14 cellular contexts compared by ENCODE assay signal in genomic region chr17:41772218-41772585, GRCh38. TPM values are rescaled to one million over a fixed set of nuclear protein-coding genes. Genes with fewer than 3 reads are reported as not detected.
DNase-seq lines count a peak whose midpoint lies in the region; ATAC-seq, FAIRE-seq and TF ChIP-seq lines count a peak whose summit lies in the region.
"Had no signal": no experiment of that assay in that cellular context is flagged by ENCODE, and none has a peak within 500 bp of the region (broad histone marks: within the 10 kb centered on the region; RNA-seq: fewer than 3 reads in every experiment).

No MANE protein-coding gene starts in this region.

- DNase-seq in A549 (ENCODE audit: low read depth in 1 of 2, low spot score in 1 of 2) = no peak
- peak; percentile 97 for DNase-seq in HT-29 (ENCODE audit: low spot score)
- peak; percentile 76 to 92 for DNase-seq in breast epithelium (ENCODE audit: low spot score in 2 of 2)
- DNase-seq in lung (ENCODE audit: low spot score) = peak; percentile 72
- DNase-seq in Kasumi-1 (lab: John Stamatoyannopoulos, UW) = no peak
- no peak for DNase-seq in NCI-H146 treated with DMSO at 0.1 percent for 48 hours (lab: John Stamatoyannopoulos, UW; ENCODE audit: unreplicated experiment)
- no peak for DNase-seq in stimulated activated CD4-positive, alpha-beta T cell treated with anti-CD3 and anti-CD28 coated beads, Interleukin-4, amount 100 ng/mL, for 4 hours
- DNase-seq: AML-193, NCI-H1048, OCI-M1, sigmoid colon had no signal

- FAIRE-seq in A549 (lab: Jason Lieb, UNC) = no peak
- FAIRE-seq: TTC549 had no signal

- POLR2A ChIA-PET in A549 (lab: Yijun Ruan, JAX) = interaction anchor here (0.6 to 1.0 kb wide), 2 partner anchors 14 to 1634 kb away, joined by 3 to 5 read pairs; partner anchors contain the start of gene JUP

- intact Hi-C loops in breast epithelium (cut with DNase I; ENCODE audit: low total_unique reads) = no loop called here

- TF ChIP-seq CTCF in A549 (IDR thresholded peaks at IDR 0.05) (no peak), breast epithelium (IDR thresholded peaks at IDR 0.05) (no peak), lung (IDR thresholded peaks at IDR 0.05; ENCODE audit: control extremely low read depth, extremely low read depth) (no peak)

- H3K4me1 ChIP-seq in A549 (peaks cover 57% of the 10 kb centered on the region), breast epithelium (peaks cover 27 to 46% of the 10 kb centered on the region in 2 donors), lung (ENCODE audit: control insufficient read depth in 2 of 2, insufficient read depth in 2 of 2, low read length in 2 of 2) (peaks cover 10 to 28% of the 10 kb centered on the region in 2 donors)

- H3K4me3 ChIP-seq in A549 = no peak overlapping the region
- peak overlapping the region in 1 of 3 donors; percentile 21 for H3K4me3 ChIP-seq in breast epithelium
- H3K4me3 ChIP-seq in lung = no peak overlapping the region
- H3K4me3 ChIP-seq: esophagus muscularis mucosa, sigmoid colon had no signal

- H3K27me3 ChIP-seq in breast epithelium (no peaks in the 10 kb centered on the region), lung (ENCODE audit: control insufficient read depth, insufficient read depth) (no peaks in the 10 kb centered on the region)
- H3K27me3 ChIP-seq: esophagus muscularis mucosa, sigmoid colon had no signal

- TF ChIP-seq EP300 in A549 (IDR thresholded peaks at IDR 0.05) = no peak

- TF ChIP-seq POLR2A in A549 (IDR thresholded peaks at IDR 0.05; ENCODE audit: low read length) = no peak
- TF ChIP-seq POLR2A in breast epithelium (IDR thresholded peaks at IDR 0.05) = no peak

- peak overlapping the region; percentile 89 to 93 for H3K27ac ChIP-seq in A549
- peak overlapping the region; percentile 89 to 91 for H3K27ac ChIP-seq in breast epithelium
- peak overlapping the region; percentile 33 to 46 for H3K27ac ChIP-seq in lung (ENCODE audit: low read depth in 1 of 2, low read length in 1 of 2)

- ATAC-seq in A549 (no peak), lung (ENCODE audit: insufficient read depth, low FRiP score) (peak; percentile 56), GM19328 (IDR thresholded peaks at IDR 0.05; ENCODE audit: unreplicated experiment) (no peak)

- WGBS in A549 (ENCODE audit: missing lambda C conversion rate) = 88% methylated on average over 4 of the region's 4 CpGs
- WGBS in lung, 2 donors = 54 to 87% methylated on average over 4 of the region's 4 CpGs

- H3K9me3 ChIP-seq in A549 (no peaks in the 10 kb centered on the region), breast epithelium (no peaks in the 10 kb centered on the region), lung (ENCODE audit: control insufficient read depth in 2 of 2, insufficient read depth in 1 of 2, low read length in 1 of 2) (no peaks in the 10 kb centered on the region)
- H3K9me3 ChIP-seq: esophagus muscularis mucosa, sigmoid colon had no signal

- TF ChIP-seq RAD21 in A549 (conservative IDR thresholded peaks at IDR 0.05 in 1 of 2, IDR thresholded peaks at IDR 0.05 in 1 of 2) = no peak

- peak overlapping the region; percentile 87 for H3K4me2 ChIP-seq in A549

- CTCF ChIA-PET in A549 (lab: Yijun Ruan, JAX) = interaction anchor here (52.0 to 96.0 kb wide), 2 partner anchors 16 to 22 kb away, joined by 3262 read pairs; partner anchors contain the start of genes FKBP10, GAST, HAP1 and JUP

- H3K36me3 ChIP-seq in breast epithelium = no peaks in the 10 kb centered on the region
- H3K36me3 ChIP-seq in lung (ENCODE audit: control insufficient read depth in 2 of 2, insufficient read depth in 2 of 2, low read length in 2 of 2) = peaks cover 7 to 45% of the 10 kb centered on the region in 2 donors

TF ChIP-seq in A549, 52 proteins besides CTCF, POLR2A, EP300 and RAD21:
- TF ChIP-seq HEYL (CRISPR knock-in tag; IDR thresholded peaks at IDR 0.05) (no peak), CHD2 (IDR thresholded peaks at IDR 0.05; ENCODE audit: low read length, partially characterized antibody) (no peak), SMC3 (IDR thresholded peaks at IDR 0.05) (no peak), CBX2 (IDR thresholded peaks at IDR 0.05; ENCODE audit: borderline replicate concordance, low read depth) (no peak), USF2 (IDR thresholded peaks at IDR 0.05) (no peak), EHMT2 (IDR thresholded peaks at IDR 0.05; ENCODE audit: low read depth) (no peak), FOXS1 (CRISPR knock-in tag; IDR thresholded peaks at IDR 0.05) (no peak), MAZ (IDR thresholded peaks at IDR 0.05; ENCODE audit: borderline replicate concordance, low read depth, low read length) (no peak), TP53 (CRISPR knock-in tag; IDR thresholded peaks at IDR 0.05) (no peak), TFCP2L1 (CRISPR knock-in tag; IDR thresholded peaks at IDR 0.05) (no peak), KDM5A (IDR thresholded peaks at IDR 0.05) (no peak)

RNA-seq across cellular contexts. Expression of gene JUP, which starts 14.3 kb away (rescaled TPM):
- 54.8 and 110 TPM in 2 replicates for polyA plus RNA-seq in A549 (2011; rRNA removed)
- 93.3 and 130 TPM in 2 replicates for polyA plus RNA-seq in A549 (2012; cell fraction: cytosol; rRNA removed)
- polyA plus RNA-seq in A549 (2012; cell fraction: nucleus; rRNA removed) = 256 and 307 TPM in 2 replicates
- polyA plus RNA-seq in A549 (2017; fragmentation: RNase III; extraction: RNeasy Plus Mini Kit Qiagen cat#74134 plus additional on column Dnase treatment) = 63.3 to 127 TPM (median 107 TPM) in 3 replicates
- 102 and 136 TPM in 2 replicates for polyA minus RNA-seq in A549 (2011; rRNA and poly(A)+ RNA removed)
- total RNA-seq in HT-29 (2014; rRNA removed; shearing (Covaris generic)) = 477 and 498 TPM in 2 replicates
- total RNA-seq in breast epithelium = 100 to 1,000 TPM; 107 to 158 (median 121) TPM
- 100 to 1,000 TPM; 118 to 150 TPM for total RNA-seq in lung
- 10 to 100 TPM; 60.9 to 83.6 TPM for polyA plus RNA-seq in lung

RNA-seq across cellular contexts. Expression of gene HAP1, which starts 37.8 kb away (rescaled TPM):
- polyA plus RNA-seq in A549 (2011; rRNA removed) (2.0 and 2.2 TPM in 2 replicates), A549 (2017; fragmentation: RNase III; extraction: RNeasy Plus Mini Kit Qiagen cat#74134 plus additional on column Dnase treatment) (1.3 to 2.3 TPM (median 1.6 TPM) in 3 replicates), lung (under 1 TPM; 0.07 to 0.57 TPM)
- polyA plus RNA-seq in A549 (2012; cell fraction: cytosol; rRNA removed) = 0.86 and 1.2 TPM in 2 replicates
- 8.2 and 8.4 TPM in 2 replicates for polyA plus RNA-seq in A549 (2012; cell fraction: nucleus; rRNA removed)
- polyA minus RNA-seq in A549 (2011; rRNA and poly(A)+ RNA removed) = 0.66 and 1.2 TPM in 2 replicates
- not detected in 2 replicates for total RNA-seq in HT-29 (2014; rRNA removed; shearing (Covaris generic))
- total RNA-seq in breast epithelium (1 to 10 TPM in 1 of 3 donors, under 1 TPM in 1, not detected in 1; 0.33 to 2.2 TPM), lung (under 1 TPM; 0.21 to 0.26 TPM)

RNA-seq across cellular contexts. Expression of gene P3H4, which starts 39.5 kb away (rescaled TPM):
- polyA plus RNA-seq in A549 (2011; rRNA removed) (32.1 and 36.0 TPM in 2 replicates), A549 (2017; fragmentation: RNase III; extraction: RNeasy Plus Mini Kit Qiagen cat#74134 plus additional on column Dnase treatment) (41.6 to 62.1 TPM (median 52.8 TPM) in 3 replicates), lung (1 to 10 TPM; 6.8 to 9.6 TPM)
- 61.6 and 63.9 TPM in 2 replicates for polyA plus RNA-seq in A549 (2012; cell fraction: cytosol; rRNA removed)
- polyA plus RNA-seq in A549 (2012; cell fraction: nucleus; rRNA removed) = 42.3 and 56.5 TPM in 2 replicates
- polyA minus RNA-seq in A549 (2011; rRNA and poly(A)+ RNA removed) = 24.5 and 24.7 TPM in 2 replicates
- 45.2 and 54.7 TPM in 2 replicates for total RNA-seq in HT-29 (2014; rRNA removed; shearing (Covaris generic))
- total RNA-seq in breast epithelium (10 to 100 TPM in 2 of 3 donors, 1 to 10 TPM in 1; 6.2 to 19.0 (median 14.9) TPM), lung (10 to 100 TPM; 12.3 to 13.2 TPM)

RNA-seq across cellular contexts. Expression of gene FKBP10, which starts 40.6 kb away (rescaled TPM):
- polyA plus RNA-seq in A549 (2011; rRNA removed) = 109 and 112 TPM in 2 replicates
- 159 and 188 TPM in 2 replicates for polyA plus RNA-seq in A549 (2012; cell fraction: cytosol; rRNA removed)
- polyA plus RNA-seq in A549 (2012; cell fraction: nucleus; rRNA removed) = 819 and 928 TPM in 2 replicates
- 109 to 121 TPM (median 119 TPM) in 3 replicates for polyA plus RNA-seq in A549 (2017; fragmentation: RNase III; extraction: RNeasy Plus Mini Kit Qiagen cat#74134 plus additional on column Dnase treatment)
- polyA minus RNA-seq in A549 (2011; rRNA and poly(A)+ RNA removed) = 95.2 and 115 TPM in 2 replicates
- 52.4 and 68.0 TPM in 2 replicates for total RNA-seq in HT-29 (2014; rRNA removed; shearing (Covaris generic))
- total RNA-seq in breast epithelium = 10 to 100 TPM; 35.9 to 43.3 (median 39.4) TPM
- 10 to 100 TPM; 53.2 to 64.4 TPM for total RNA-seq in lung
- polyA plus RNA-seq in lung = 10 to 100 TPM; 32.6 to 43.3 TPM

Comparison
In these comparisons a context has a peak if more than half of its experiments do, and no peak if none do; other contexts are left out.
1. DNase-seq: peak in HT-29 (single experiment), breast epithelium (2 of 2) and lung (single experiment); none in A549 (0 of 2), Kasumi-1 (0 of 2), NCI-H146 treated with DMSO at 0.1 percent for 48 hours (single experiment) and stimulated activated CD4-positive, alpha-beta T cell treated with anti-CD3 and anti-CD28 coated beads, Interleukin-4, amount 100 ng/mL, for 4 hours (0 of 2).
2. H3K27ac ChIP-seq: peak in every context shown above with its lines; median percentile 91 in A549; 90 in breast epithelium; 40 in lung.